Comparison of ENCODE assay signal across 22 cellular contexts in the genomic region with DNA sequence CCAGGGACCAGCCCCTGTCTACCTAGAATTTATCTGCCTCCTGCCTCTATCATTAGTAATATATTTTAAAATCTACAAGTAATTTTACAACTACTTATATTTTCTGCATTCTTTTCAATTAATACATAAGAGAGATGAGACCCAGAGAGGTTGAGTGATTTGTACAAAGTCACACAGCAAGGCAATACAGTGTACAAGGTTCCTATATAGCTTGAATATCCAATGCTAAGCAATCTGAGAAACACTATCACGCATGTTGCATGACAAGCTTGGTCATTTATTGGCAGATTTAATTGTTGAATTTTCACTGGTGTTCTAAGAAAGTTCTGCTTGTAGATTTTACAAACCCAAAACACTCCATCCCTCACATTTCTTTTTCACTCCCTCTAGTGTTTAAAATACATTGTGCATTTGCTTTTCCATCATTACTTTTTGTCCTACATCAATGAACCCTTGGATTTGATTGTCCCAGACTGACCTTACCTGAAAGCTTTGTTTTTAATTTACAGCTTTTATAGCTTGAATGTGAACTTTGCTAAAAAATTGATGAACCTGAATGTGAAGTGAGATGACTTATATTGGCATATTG.
DNase-seq lines count a peak whose midpoint lies in the region; ATAC-seq, FAIRE-seq and TF ChIP-seq lines count a peak whose summit lies in the region.
"Had no signal": no experiment of that assay in that cellular context is flagged by ENCODE, and none has a peak within 500 bp of the region (broad histone marks: within the 10 kb centered on the region; RNA-seq: fewer than 3 reads in every experiment).

No MANE protein-coding gene starts in this region.

- no peak overlapping the region for H3K4me3 Mint-ChIP-seq in glutamatergic neuron (ENCODE audit: unreplicated experiment)
- H3K4me3 Mint-ChIP-seq in activated T-cell treated with anti-CD3 and anti-CD28 coated beads, Interleukin-2, amount 50 U/mL, for 24 hours: no peak overlapping the region
- H3K4me3 Mint-ChIP-seq in T-helper 17 cell: no peak overlapping the region
- H3K4me3 Mint-ChIP-seq: CD8-positive, alpha-beta memory T cell; nephron progenitor cell; T-helper 1 cell treated with Interleukin-12 subunit alpha and Interleukin-12 subunit beta and Interleukin-4 antibody, amounts not matched to agents 30 μg/mL and 1 μg/mL, for 36 hours had no signal

- H2AFZ ChIP-seq in HepG2 (ENCODE audit: low read length) (no peak overlapping the region), mammary epithelial cell (ENCODE audit: low read depth, low read length) (no peak overlapping the region)

- H3K4me1 Mint-ChIP-seq in glutamatergic neuron (ENCODE audit: low read depth, unreplicated experiment) (peaks cover under 1% of the 10 kb centered on the region), T-helper 17 cell (no peaks in the 10 kb centered on the region)
- H3K4me1 Mint-ChIP-seq in activated T-cell treated with anti-CD3 and anti-CD28 coated beads, Interleukin-2, amount 50 U/mL, for 24 hours (ENCODE audit: low read depth): no peaks in the 10 kb centered on the region
- H3K4me1 Mint-ChIP-seq: CD8-positive, alpha-beta memory T cell; nephron progenitor cell had no signal

- no peaks in the 10 kb centered on the region for H3K79me2 ChIP-seq in HepG2 (ENCODE audit: insufficient read depth, low read length)
- no peaks in the 10 kb centered on the region for H3K79me2 ChIP-seq in mammary epithelial cell (ENCODE audit: insufficient read depth, low read length)

- H3K4me2 ChIP-seq in HepG2 (ENCODE audit: low read depth, low read length) (no peak overlapping the region), mammary epithelial cell (ENCODE audit: insufficient read depth, low read depth, low read length) (no peak overlapping the region)

- no peak overlapping the region for H3K4me3 ChIP-seq in HepG2 (replicated peaks in 1 of 3; ENCODE audit: insufficient read depth in 1 of 3, low read depth in 2 of 3, low read length in 3 of 3)
- H3K4me3 ChIP-seq in right lobe of liver: no peak overlapping the region
- no peak overlapping the region for H3K4me3 ChIP-seq in mammary epithelial cell (replicated peaks in 1 of 3; ENCODE audit: insufficient read depth in 1 of 3, low read depth in 2 of 3, low read length in 3 of 3)
- H3K4me3 ChIP-seq: psoas muscle, vagina had no signal

- dilution Hi-C loops in mammary epithelial cell (cut with HindIII; ENCODE audit: low sequenced_read_pairs): no loop called here

- BruUV-seq in HepG2 (replicated peaks; lab: Mats Ljungman, UMichigan) (no TSS peak), mammary epithelial cell (replicated peaks; lab: Mats Ljungman, UMichigan) (no TSS peak)

- no peak for ATAC-seq in HepG2
- no peak for ATAC-seq in right lobe of liver
- ATAC-seq in T-helper 17 cell: no peak
- ATAC-seq: psoas muscle had no signal

- no peak for DNase-seq in HepG2 (ENCODE audit: low spot score)
- DNase-seq in right lobe of liver: no peak
- no peak for DNase-seq in mammary epithelial cell
- no peak for DNase-seq in glutamatergic neuron
- no peak for DNase-seq in activated T-cell treated with anti-CD3 and anti-CD28 coated beads, Interleukin-2, amount 50 U/mL, for 24 hours
- no peak for DNase-seq in activated CD4-positive, alpha-beta T cell treated with anti-CD3 and anti-CD28 coated beads for 4 hours
- DNase-seq in T-helper 17 cell: no peak
- no peak for DNase-seq in NOMO-1 treated with dmso at 0.1 percent for 144 hours (lab: John Stamatoyannopoulos, UW; ENCODE audit: unreplicated experiment)
- DNase-seq: activated CD4-positive, alpha-beta T cell treated with anti-CD3 and anti-CD28 coated beads, Interleukin-2, amount 50 U/mL, for 4 hours; activated naive CD4-positive, alpha-beta T cell; activated T-cell treated with anti-CD3 and anti-CD28 coated beads for 4 hours; aorta; CD8-positive, alpha-beta memory T cell; Karpas-422; NCI-H1105 treated with DMSO at 0.1 percent for 48 hours; NCI-H2107; NCI-H510A; nephron progenitor cell; psoas muscle; SHP77 had no signal

- H3K27me3 Mint-ChIP-seq in glutamatergic neuron (ENCODE audit: unreplicated experiment) (no peaks in the 10 kb centered on the region), T-helper 17 cell (peaks cover 13% of the 10 kb centered on the region)
- peaks cover 18% of the 10 kb centered on the region for H3K27me3 Mint-ChIP-seq in activated T-cell treated with anti-CD3 and anti-CD28 coated beads, Interleukin-2, amount 50 U/mL, for 24 hours

- H3K36me3 ChIP-seq in HepG2 (replicated peaks in 1 of 2; ENCODE audit: control insufficient read depth in 1 of 2, insufficient read depth in 2 of 2, low read length in 2 of 2) (no peaks in the 10 kb centered on the region), right lobe of liver (no peaks in the 10 kb centered on the region), mammary epithelial cell (ENCODE audit: insufficient read depth, low read length) (no peaks in the 10 kb centered on the region)
- H3K36me3 ChIP-seq: vagina had no signal

- no peaks in the 10 kb centered on the region for H3K36me3 Mint-ChIP-seq in glutamatergic neuron (ENCODE audit: unreplicated experiment)
- H3K36me3 Mint-ChIP-seq in activated T-cell treated with anti-CD3 and anti-CD28 coated beads, Interleukin-2, amount 50 U/mL, for 24 hours (ENCODE audit: low read depth): no peaks in the 10 kb centered on the region
- no peaks in the 10 kb centered on the region for H3K36me3 Mint-ChIP-seq in T-helper 17 cell (ENCODE audit: low read depth)
- H3K36me3 Mint-ChIP-seq: CD8-positive, alpha-beta memory T cell had no signal

- TF ChIP-seq EP300 in HepG2 (IDR thresholded peaks at IDR 0.05; ENCODE audit: low read depth in 2 of 2, low read length in 2 of 2) (no peak), HepG2 (CRISPR knock-in tag; IDR thresholded peaks at IDR 0.05; ENCODE audit: borderline replicate concordance) (no peak)

- H3K4me1 ChIP-seq in HepG2 (ENCODE audit: insufficient read depth, low read length): no peaks in the 10 kb centered on the region
- H3K4me1 ChIP-seq in right lobe of liver: no peaks in the 10 kb centered on the region
- H3K4me1 ChIP-seq in mammary epithelial cell (ENCODE audit: insufficient read depth, low read length): no peaks in the 10 kb centered on the region
- H3K4me1 ChIP-seq: psoas muscle, vagina had no signal

- TF ChIP-seq CTCF in HepG2 (CRISPR knock-in tag; IDR thresholded peaks at IDR 0.05) (no peak), right lobe of liver (IDR thresholded peaks at IDR 0.05) (peak in 2 of 4 donors; percentile 11 to 17), mammary epithelial cell (conservative IDR thresholded peaks at IDR 0.05 in 1 of 2, IDR thresholded peaks at IDR 0.05 in 1 of 2; ENCODE audit: extremely low read depth in 1 of 2, insufficient read depth in 1 of 2, low read depth in 1 of 2, low read length in 2 of 2) (peak; percentile 14 to 25), glutamatergic neuron (IDR thresholded peaks at IDR 0.05; ENCODE audit: partially characterized antibody, unreplicated experiment) (peak; percentile 26)

- no peak for TF ChIP-seq POLR2A in HepG2 (IDR thresholded peaks at IDR 0.05; ENCODE audit: insufficient read depth in 1 of 2, low read depth in 2 of 2, low read length in 2 of 2)
- TF ChIP-seq POLR2A in right lobe of liver (IDR thresholded peaks at IDR 0.05): no peak

- no peak overlapping the region for H3K9ac ChIP-seq in HepG2 (ENCODE audit: insufficient read depth, low read depth, low read length)
- H3K9ac ChIP-seq in mammary epithelial cell (ENCODE audit: insufficient read depth, low read length): no peak overlapping the region

- intact Hi-C loops in HepG2 (cut with micrococcal nuclease; ENCODE audit: unreplicated experiment): no loop called here
- intact Hi-C loops in right lobe of liver (cut with DNase I): no loop called here
- intact Hi-C loops in mammary epithelial cell (cut with micrococcal nuclease): no loop called here

- in situ Hi-C loops in HepG2 (cut with HindIII; ENCODE audit: extremely low pct_ligation_motif_present, low pct_unique_long_range_greater_than_20kb): no loop called here
- in situ Hi-C loops in mammary epithelial cell (cut with MboI; ENCODE audit: low sequenced_read_pairs in 2 of 2): no loop called here

- CTCF ChIA-PET in HepG2 (lab: Yijun Ruan, JAX; ENCODE audit: low intra/inter-chr PET ratio, low total read pairs): no interaction called here
- CTCF ChIA-PET in mammary epithelial cell (lab: Charles Lee; ENCODE audit: low non-redundant PET): no interaction called here

- H3K9me3 ChIP-seq in HepG2 (ENCODE audit: low read length): no peaks in the 10 kb centered on the region
- H3K9me3 ChIP-seq in right lobe of liver: no peaks in the 10 kb centered on the region
- no peaks in the 10 kb centered on the region for H3K9me3 ChIP-seq in mammary epithelial cell (replicated peaks; ENCODE audit: insufficient read depth, low read length)
- H3K9me3 ChIP-seq in T-helper 17 cell (ENCODE audit: control insufficient read depth, low read length, poor library complexity, severe bottlenecking): no peaks in the 10 kb centered on the region
- H3K9me3 ChIP-seq: psoas muscle, vagina had no signal

- WGBS in HepG2 (ENCODE audit: low lambda C conversion rate): 35% methylated on average over 1 of the region's 1 CpG
- WGBS in right lobe of liver (ENCODE audit: insufficient coverage, low coverage, low lambda C conversion rate, missing lambda C conversion rate): 88% methylated on average over 1 of the region's 1 CpG
- 100% methylated on average over 1 of the region's 1 CpG for WGBS in mammary epithelial cell (ENCODE audit: low coverage, missing lambda C conversion rate)

- FAIRE-seq in HepG2 (lab: Jason Lieb, UNC): no peak

- H3K27ac Mint-ChIP-seq in glutamatergic neuron (ENCODE audit: unreplicated experiment) (no peak overlapping the region), T-helper 17 cell (no peak overlapping the region)
- H3K27ac Mint-ChIP-seq in activated T-cell treated with anti-CD3 and anti-CD28 coated beads, Interleukin-2, amount 50 U/mL, for 24 hours: no peak overlapping the region
- H3K27ac Mint-ChIP-seq: nephron progenitor cell; T-helper 1 cell treated with Interleukin-12 subunit alpha and Interleukin-12 subunit beta and Interleukin-4 antibody, amounts not matched to agents 30 μg/mL and 1 μg/mL, for 36 hours had no signal

- H4K20me1 ChIP-seq in HepG2 (ENCODE audit: insufficient read depth, low read length) (no peaks in the 10 kb centered on the region), mammary epithelial cell (ENCODE audit: insufficient read depth, low read length) (no peaks in the 10 kb centered on the region)

- no peaks in the 10 kb centered on the region for H3K9me3 Mint-ChIP-seq in glutamatergic neuron (ENCODE audit: unreplicated experiment)
- no peaks in the 10 kb centered on the region for H3K9me3 Mint-ChIP-seq in activated T-cell treated with anti-CD3 and anti-CD28 coated beads, Interleukin-2, amount 50 U/mL, for 24 hours
- H3K9me3 Mint-ChIP-seq: CD8-positive, alpha-beta memory T cell; T-helper 1 cell treated with Interleukin-12 subunit alpha and Interleukin-12 subunit beta and Interleukin-4 antibody, amounts not matched to agents 30 μg/mL and 1 μg/mL, for 36 hours had no signal

- no peak for TF ChIP-seq RAD21 in HepG2 (CRISPR knock-in tag; IDR thresholded peaks at IDR 0.05)

- POLR2A ChIA-PET in HepG2 (lab: Yijun Ruan, JAX): no interaction called here

- no peaks in the 10 kb centered on the region for H3K27me3 ChIP-seq in HepG2 (ENCODE audit: control insufficient read depth in 1 of 2, insufficient read depth in 2 of 2, low read length in 2 of 2)
- no peaks in the 10 kb centered on the region for H3K27me3 ChIP-seq in right lobe of liver
- no peaks in the 10 kb centered on the region for H3K27me3 ChIP-seq in mammary epithelial cell (ENCODE audit: insufficient read depth, low read length)
- H3K27me3 ChIP-seq: vagina had no signal

- no peak overlapping the region for H3K27ac ChIP-seq in HepG2 (ENCODE audit: extremely low read length, insufficient read depth, low read length)
- H3K27ac ChIP-seq in right lobe of liver: no peak overlapping the region
- no peak overlapping the region for H3K27ac ChIP-seq in mammary epithelial cell (ENCODE audit: insufficient read depth, low read depth, low read length)
- H3K27ac ChIP-seq: psoas muscle, vagina had no signal
